ENCODE assay signal across 8 cellular contexts in genomic region chr10:46720386-46720785, GRCh38.
DNase-seq lines count a peak whose midpoint lies in the region; ATAC-seq, FAIRE-seq and TF ChIP-seq lines count a peak whose summit lies in the region.
"Not testable (repeated sequence)": the region's sequence is repeated elsewhere in the genome, so short reads cannot be mapped to it uniquely, and the experiment has no call there.

No MANE protein-coding gene starts in this region.

- not testable (repeated sequence) for TF ChIP-seq POLR2A in A549 (IDR thresholded peaks at IDR 0.05; ENCODE audit: low read length); NB4 (IDR thresholded peaks at IDR 0.05; ENCODE audit: extremely low read depth, insufficient read length); body of pancreas (IDR thresholded peaks at IDR 0.05)

- DNase-seq in A549 (ENCODE audit: low read depth in 1 of 2, low spot score in 1 of 2): peak in 1 of 2 experiments; percentile 64
- not testable (repeated sequence) for DNase-seq in GM10266 (ENCODE audit: extremely low spot score)
- DNase-seq in NB4 (ENCODE audit: low read depth): peak; percentile 55
- DNase-seq in RPMI7951 (ENCODE audit: low read depth): peak; percentile 4
- DNase-seq in body of pancreas: peak; percentile 29 to 76 (median 42)
- peak; percentile 19 for DNase-seq in fibroblast of gingiva (ENCODE audit: low read depth)
- DNase-seq in left kidney (ENCODE audit: low read depth, low spot score): peak; percentile 54
- DNase-seq in pons (ENCODE audit: low spot score): peak; percentile 35

- intact Hi-C loops in body of pancreas (cut with DNase I): not testable (repeated sequence)

- not testable (repeated sequence) for H3K27ac ChIP-seq in A549, body of pancreas

- POLR2A ChIA-PET in A549 (lab: Yijun Ruan, JAX): not testable (repeated sequence)

- H3K27me3 ChIP-seq in body of pancreas: not testable (repeated sequence)

- H3K4me2 ChIP-seq in A549: not testable (repeated sequence)

- TF ChIP-seq EP300 in A549 (IDR thresholded peaks at IDR 0.05): not testable (repeated sequence)

- peak; percentile 30; the same call in 1 of the 3 replicates for TF ChIP-seq CTCF in A549 (IDR thresholded peaks at IDR 0.05)
- TF ChIP-seq CTCF in GM10266 (IDR thresholded peaks at IDR 0.05; ENCODE audit: control insufficient read depth, insufficient read depth, low read depth, missing control alignments): peak; percentile 2
- not testable (repeated sequence) for TF ChIP-seq CTCF in NB4 (IDR thresholded peaks at IDR 0.05; ENCODE audit: low read depth, low read length)
- TF ChIP-seq CTCF in body of pancreas (IDR thresholded peaks at IDR 0.05): peak in 2 of 7 experiments; percentile 8 to 13

- H3K36me3 ChIP-seq in body of pancreas (replicated peaks in 1 of 2; ENCODE audit: insufficient read depth in 1 of 2, low read depth in 2 of 2): not testable (repeated sequence)

- H3K9me3 ChIP-seq in A549, body of pancreas: not testable (repeated sequence)

- CTCF ChIA-PET in A549 (lab: Yijun Ruan, JAX): not testable (repeated sequence)

- ATAC-seq in A549 (peak; percentile 91 to 95), body of pancreas (peak; percentile 84)

- no CpG with 5 or more reads among the region's 1 CpG for WGBS in A549 (ENCODE audit: missing lambda C conversion rate)
- WGBS in body of pancreas, 2 donors: no CpG with 5 or more reads among the region's 1 CpG

- FAIRE-seq in A549 (lab: Jason Lieb, UNC): not testable (repeated sequence)

- H3K4me3 ChIP-seq in A549; NB4 (ENCODE audit: low read depth, low read length); body of pancreas: not testable (repeated sequence)

- TF ChIP-seq RAD21 in A549 (conservative IDR thresholded peaks at IDR 0.05 in 1 of 2, IDR thresholded peaks at IDR 0.05 in 1 of 2): peak; percentile 38 to 53; a peak in 3 of 5 replicates

- H3K4me1 ChIP-seq in A549, body of pancreas: not testable (repeated sequence)
